Comparison of ENCODE assay signal across 25 cellular contexts in genomic region chr1:1293618-1294249, GRCh38. TPM values are rescaled to one million over a fixed set of nuclear protein-coding genes. Genes with fewer than 3 reads are reported as not detected.
DNase-seq lines count a peak whose midpoint lies in the region; ATAC-seq, FAIRE-seq and TF ChIP-seq lines count a peak whose summit lies in the region.
"Had no signal": no experiment of that assay in that cellular context is flagged by ENCODE, and none has a peak within 500 bp of the region (broad histone marks: within the 10 kb centered on the region; RNA-seq: fewer than 3 reads in every experiment).

No MANE protein-coding gene starts in this region.

- H3K79me2 ChIP-seq in SK-N-SH (ENCODE audit: insufficient read depth), result no peaks in the 10 kb centered on the region

- TF ChIP-seq RAD21 in SK-N-SH (IDR thresholded peaks at IDR 0.05; ENCODE audit: low read length), result no peak

- FAIRE-seq in RCC 7860 (lab: Jason Lieb, UNC), result no peak
- FAIRE-seq: A204.1, GM12892, GM19239 had no signal

- CTCF ChIA-PET in SK-N-SH (lab: Yijun Ruan, JAX), result interaction anchor here (7.3 kb wide), 1 partner anchor 174 kb away, joined by 131 read pairs; no protein-coding TSS in a partner anchor

- H2AFZ ChIP-seq in SK-N-SH (ENCODE audit: low read depth), result no peak overlapping the region

- H3K4me1 ChIP-seq in SK-N-SH (ENCODE audit: control insufficient read depth in 1 of 2, insufficient read depth in 2 of 2, low read depth in 1 of 2, low read length in 1 of 2), result peaks cover 0 to 9% of the 10 kb centered on the region in 2 experiments; a peak in 1 of 4 replicates
- no peaks in the 10 kb centered on the region for H3K4me1 ChIP-seq in HUES48 (ENCODE audit: control insufficient read depth, insufficient read depth, low read length)
- no peaks in the 10 kb centered on the region for H3K4me1 ChIP-seq in foreskin keratinocyte
- H3K4me1 ChIP-seq in psoas muscle, result no peaks in the 10 kb centered on the region
- H3K4me1 ChIP-seq: lower lobe of right lung had no signal

- H3K4me3 ChIP-seq in SK-N-SH (ENCODE audit: low read depth in 2 of 2, low read length in 1 of 2), result no peak overlapping the region
- H3K4me3 ChIP-seq in HUES48 (ENCODE audit: low read depth, low read length), result peak overlapping the region; percentile 46; the same call in 1 of the 2 replicates
- no peak overlapping the region for H3K4me3 ChIP-seq in psoas muscle
- H3K4me3 ChIP-seq: lower lobe of right lung, smooth muscle cell, stomach, transverse colon had no signal

- H3K36me3 ChIP-seq in SK-N-SH (replicated peaks in 1 of 2; ENCODE audit: control insufficient read depth in 1 of 2, insufficient read depth in 2 of 2, low read length in 1 of 2) (peaks cover 0 to 18% of the 10 kb centered on the region in 2 experiments), HUES48 (ENCODE audit: control insufficient read depth, insufficient read depth, low read length) (no peaks in the 10 kb centered on the region), psoas muscle (ENCODE audit: insufficient read depth in 1 of 2, low read depth in 1 of 2) (peaks cover 0 to 37% of the 10 kb centered on the region in 2 donors)
- H3K36me3 ChIP-seq: transverse colon had no signal

- no peaks in the 10 kb centered on the region for H3K27me3 ChIP-seq in SK-N-SH (ENCODE audit: insufficient read depth)
- H3K27me3 ChIP-seq in HUES48 (ENCODE audit: control insufficient read depth, insufficient read depth, low read length), result no peaks in the 10 kb centered on the region
- no peaks in the 10 kb centered on the region for H3K27me3 ChIP-seq in foreskin keratinocyte
- no peaks in the 10 kb centered on the region for H3K27me3 ChIP-seq in psoas muscle (ENCODE audit: insufficient read depth in 3 of 3, low read length in 2 of 3)
- H3K27me3 ChIP-seq: stomach, transverse colon had no signal

- no peaks in the 10 kb centered on the region for H3F3A ChIP-seq in SK-N-SH (replicated peaks; ENCODE audit: insufficient read depth)

- no peak for TF ChIP-seq EP300 in SK-N-SH (IDR thresholded peaks at IDR 0.05; ENCODE audit: borderline replicate concordance in 1 of 2, low read depth in 1 of 2, low read length in 1 of 2)

- DNase-seq in SK-N-SH, result peak; percentile 79
- DNase-seq in foreskin keratinocyte, result no peak
- peak; percentile 14 to 57 for DNase-seq in psoas muscle
- DNase-seq in RCC 7860 (ENCODE audit: low spot score), result no peak
- no peak for DNase-seq in ACHN
- DNase-seq: activated naive CD4-positive, alpha-beta T cell treated with Interleukin-2 at 50 U/mL for 16 hours; activated T-cell treated with anti-CD3 and anti-CD28 coated beads, Interleukin-2, amount 50 U/mL, for 24 hours; COR-L47; cortex of kidney; DND-41; IMR-90; lower lobe of right lung; NCI-H1417 treated with DMSO at 0.1 percent for 48 hours; NCI-H510A treated with DMSO at 0.1 percent for 48 hours; stimulated activated CD4-positive, alpha-beta T cell treated with anti-CD3 and anti-CD28 coated beads, Interleukin-4, amount 100 ng/mL, for 4 hours; stomach; transverse colon had no signal

- H3K27ac ChIP-seq in SK-N-SH (ENCODE audit: low read depth in 2 of 2, low read length in 1 of 2) (no peak overlapping the region), HUES48 (ENCODE audit: low read depth, low read length) (no peak overlapping the region), foreskin keratinocyte (no peak overlapping the region), psoas muscle (no peak overlapping the region)
- H3K27ac ChIP-seq: lower lobe of right lung, stomach, transverse colon had no signal

- TF ChIP-seq CTCF in SK-N-SH (IDR thresholded peaks at IDR 0.05) (no peak), foreskin keratinocyte (conservative IDR thresholded peaks at IDR 0.05) (no peak), psoas muscle (IDR thresholded peaks at IDR 0.05) (no peak)

- WGBS in SK-N-SH (ENCODE audit: low lambda C conversion rate), result 96% methylated on average over 30 of the region's 69 CpGs
- 77 to 83% (median 79%) methylated on average over 52 to 69 of the region's 69 CpGs for WGBS in psoas muscle, 3 donors

- no peak for ATAC-seq in SK-N-SH treated with all-trans-retinoic acid at 6 μM for 48 hours
- ATAC-seq in foreskin keratinocyte, result peak; percentile 37
- peak in 2 of 4 donors; percentile 22 to 29 for ATAC-seq in psoas muscle
- no peak for ATAC-seq in GM18519 (IDR thresholded peaks at IDR 0.05; ENCODE audit: low FRiP score, unreplicated experiment)
- ATAC-seq: activated CD4-positive, CD25-positive, alpha-beta regulatory T cell treated with anti-CD3 and anti-CD28 coated beads, Interleukin-2, amount 50 U/mL, for 24 hours had no signal

- no peaks in the 10 kb centered on the region for H3K9me2 ChIP-seq in SK-N-SH

- no peaks in the 10 kb centered on the region for H3K9me3 ChIP-seq in SK-N-SH
- no peaks in the 10 kb centered on the region for H3K9me3 ChIP-seq in HUES48 (ENCODE audit: control insufficient read depth, insufficient read depth, low read length)
- H3K9me3 ChIP-seq in psoas muscle, result no peaks in the 10 kb centered on the region
- H3K9me3 ChIP-seq: lower lobe of right lung, stomach, transverse colon had no signal

- H3K9ac ChIP-seq in SK-N-SH (no peak overlapping the region), HUES48 (ENCODE audit: low read depth, low read length) (no peak overlapping the region)

- H4K20me1 ChIP-seq in SK-N-SH (ENCODE audit: insufficient read depth), result no peaks in the 10 kb centered on the region

- intact Hi-C loops in psoas muscle (cut with DNase I), result loop anchor here in 1 of 2 donors (5.0 kb wide), 2 partner anchors 261 to 311 kb away; partner anchors contain the start of gene PERM1

- H3K4me2 ChIP-seq in SK-N-SH, result no peak overlapping the region
- H3K4me2 ChIP-seq: smooth muscle cell had no signal

- POLR2A ChIA-PET in SK-N-SH (lab: Yijun Ruan, JAX), result no interaction called here

- in situ Hi-C loops in ACHN (cut with HindIII; ENCODE audit: low pct_ligation_motif_present, low pct_unique_long_range_greater_than_20kb, low sequenced_read_pairs), result no loop called here

TF ChIP-seq in SK-N-SH, 30 proteins besides CTCF, POLR2A, EP300 and RAD21 (continues in another document):
- TF ChIP-seq GATA2 (CRISPR knock-in tag; IDR thresholded peaks at IDR 0.05) (no peak), RFX5 (IDR thresholded peaks at IDR 0.05; ENCODE audit: low read length) (no peak), USF1 (IDR thresholded peaks at IDR 0.05; ENCODE audit: borderline replicate concordance, low read depth) (no peak)

TF ChIP-seq in SK-N-SH treated with all-trans-retinoic acid at 6 μM for 48 hours, 23 proteins besides CTCF, POLR2A, EP300 and RAD21 (continues in another document):
- TF ChIP-seq OSR1 (CRISPR knock-in tag; IDR thresholded peaks at IDR 0.05) (no peak), CREB5 (CRISPR knock-in tag; IDR thresholded peaks at IDR 0.05; ENCODE audit: low read depth) (no peak), BACH2 (CRISPR knock-in tag; IDR thresholded peaks at IDR 0.05; ENCODE audit: borderline replicate concordance) (no peak), SNAI2 (CRISPR knock-in tag; IDR thresholded peaks at IDR 0.05) (no peak), ZFP30 (CRISPR knock-in tag; IDR thresholded peaks at IDR 0.05) (no peak), CSDC2 (CRISPR knock-in tag; IDR thresholded peaks at IDR 0.05) (no peak), PPARA (CRISPR knock-in tag; IDR thresholded peaks at IDR 0.05; ENCODE audit: borderline replicate concordance) (no peak), ARNTL (CRISPR knock-in tag; IDR thresholded peaks at IDR 0.05; ENCODE audit: borderline replicate concordance, low read depth) (no peak), TOX (CRISPR knock-in tag; IDR thresholded peaks at IDR 0.05; ENCODE audit: borderline replicate concordance) (no peak)

RNA-seq across cellular contexts. Expression of gene SCNN1D, which starts 13.5 kb away (rescaled TPM):
- polyA plus RNA-seq in SK-N-SH (2012; rRNA removed) (2.6 and 2.9 TPM in 2 replicates), foreskin keratinocyte (0.39 and 0.47 TPM in 2 replicates), psoas muscle (1 to 10 TPM in 2 of 3 donors, under 1 TPM in 1; 0.48 to 2.0 (median 1.6) TPM)
- polyA plus RNA-seq in SK-N-SH (2012; cell fraction: cytosol; rRNA removed), result 0.24 and 0.54 TPM in 2 replicates
- polyA plus RNA-seq in SK-N-SH (2012; cell fraction: nucleus; rRNA removed), result 23.3 and 31.4 TPM in 2 replicates
- total RNA-seq in foreskin keratinocyte (0.25 and 0.41 TPM in 2 replicates), psoas muscle (1 to 10 TPM; 1.4 to 3.5 (median 1.4) TPM)

RNA-seq across cellular contexts. Expression of gene ACAP3, which starts 14.0 kb away (rescaled TPM):
- polyA plus RNA-seq in SK-N-SH (2012; rRNA removed), result 51.7 and 66.4 TPM in 2 replicates
- 8.8 and 14.1 TPM in 2 replicates for polyA plus RNA-seq in SK-N-SH (2012; cell fraction: cytosol; rRNA removed)
- polyA plus RNA-seq in SK-N-SH (2012; cell fraction: nucleus; rRNA removed), result 444 and 648 TPM in 2 replicates
- total RNA-seq in foreskin keratinocyte, result 26.7 and 33.0 TPM in 2 replicates
- polyA plus RNA-seq in foreskin keratinocyte, result 18.9 and 24.0 TPM in 2 replicates
- total RNA-seq in psoas muscle, result 10 to 100 TPM; 20.8 to 32.0 (median 26.3) TPM
- 10 to 100 TPM; 14.7 to 23.7 (median 15.5) TPM for polyA plus RNA-seq in psoas muscle

RNA-seq across cellular contexts. Expression of gene PUSL1, which starts 14.7 kb away (rescaled TPM):
- polyA plus RNA-seq in SK-N-SH (2012; rRNA removed), result 13.9 and 19.0 TPM in 2 replicates
- polyA plus RNA-seq in SK-N-SH (2012; cell fraction: cytosol; rRNA removed), result 7.1 and 11.8 TPM in 2 replicates
- 24.9 and 36.1 TPM in 2 replicates for polyA plus RNA-seq in SK-N-SH (2012; cell fraction: nucleus; rRNA removed)
- 39.7 and 40.1 TPM in 2 replicates for total RNA-seq in foreskin keratinocyte
- 48.3 and 54.5 TPM in 2 replicates for polyA plus RNA-seq in foreskin keratinocyte
- total RNA-seq in psoas muscle, result 1 to 10 TPM; 3.7 to 7.3 (median 5.8) TPM
- polyA plus RNA-seq in psoas muscle, result 1 to 10 TPM; 7.9 to 9.1 (median 9.0) TPM

RNA-seq across cellular contexts. Expression of gene UBE2J2, which starts 20.1 kb away (rescaled TPM):
- polyA plus RNA-seq in SK-N-SH (2012; rRNA removed) (31.8 and 47.5 TPM in 2 replicates), foreskin keratinocyte (73.2 and 78.7 TPM in 2 replicates), psoas muscle (10 to 100 TPM; 44.9 to 80.9 (median 62.3) TPM)
- polyA plus RNA-seq in SK-N-SH (2012; cell fraction: cytosol; rRNA removed), result 31.2 and 41.5 TPM in 2 replicates
- polyA plus RNA-seq in SK-N-SH (2012; cell fraction: nucleus; rRNA removed), result 54.6 and 67.6 TPM in 2 replicates
- total RNA-seq in foreskin keratinocyte (51.6 and 55.3 TPM in 2 replicates), psoas muscle (10 to 100 TPM; 36.8 to 48.1 (median 42.4) TPM)

RNA-seq across cellular contexts. Expression of gene INTS11, which starts 30.7 kb away (rescaled TPM):
- 137 and 141 TPM in 2 replicates for polyA plus RNA-seq in SK-N-SH (2012; rRNA removed)
- polyA plus RNA-seq in SK-N-SH (2012; cell fraction: cytosol; rRNA removed), result 42.5 and 60.8 TPM in 2 replicates
- polyA plus RNA-seq in SK-N-SH (2012; cell fraction: nucleus; rRNA removed), result 483 and 499 TPM in 2 replicates
- 84.0 and 85.9 TPM in 2 replicates for total RNA-seq in foreskin keratinocyte
- 87.5 and 91.9 TPM in 2 replicates for polyA plus RNA-seq in foreskin keratinocyte
- total RNA-seq in psoas muscle, result 10 to 100 TPM; 55.6 to 80.8 (median 64.0) TPM
- polyA plus RNA-seq in psoas muscle, result 10 to 100 TPM; 71.2 to 72.7 (median 71.8) TPM

Comparison
In these comparisons a context has a peak if more than half of its experiments do, and no peak if none do; other contexts are left out.
1. DNase-seq: peak in SK-N-SH (single experiment) and psoas muscle (2 of 2); none in foreskin keratinocyte (0 of 2), RCC 7860 (single experiment) and ACHN (single experiment).